Comparison of ENCODE assay signal across 1 cellular context in the genomic region with DNA sequence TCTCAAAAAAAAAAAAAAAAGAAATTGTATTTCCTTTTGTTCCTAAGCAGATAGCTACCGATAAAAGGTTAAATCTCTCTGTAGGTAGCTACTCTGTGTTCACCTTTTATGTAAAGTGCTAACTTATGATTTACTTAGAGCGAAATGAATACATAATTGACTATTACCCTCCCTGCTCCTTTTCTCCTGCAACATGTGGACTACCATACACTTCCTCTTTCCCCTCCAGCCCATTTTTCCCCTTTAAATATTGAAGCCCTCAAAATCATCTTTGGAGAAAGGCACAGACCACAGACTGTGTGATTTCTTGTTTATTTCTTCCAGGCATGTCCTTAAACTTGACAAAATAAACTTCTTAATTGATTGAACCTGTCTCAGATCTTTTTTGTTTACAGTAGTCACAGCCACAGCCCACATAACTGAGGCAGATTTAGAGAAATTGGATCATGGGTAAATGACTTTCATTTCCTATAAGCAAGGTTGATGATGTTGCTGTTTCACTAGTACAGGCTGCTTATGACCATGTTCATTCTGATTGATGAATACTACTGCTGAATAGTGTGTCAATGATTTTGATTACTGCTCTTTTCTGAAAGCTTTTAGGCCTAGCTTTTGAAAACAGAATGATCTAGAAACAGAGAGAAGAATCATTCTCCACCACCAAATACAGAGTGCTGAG.
TF ChIP-seq lines count a peak whose summit lies in the region.

No MANE protein-coding gene starts in this region.

TF ChIP-seq in IMR-90, 13 proteins besides CTCF, POLR2A, EP300 and RAD21:
- TF ChIP-seq MAZ (IDR thresholded peaks at IDR 0.05; ENCODE audit: borderline replicate concordance, low read depth, low read length): no peak
- no peak for TF ChIP-seq MXI1 (IDR thresholded peaks at IDR 0.05; ENCODE audit: borderline replicate concordance, low read depth, low read length)
- TF ChIP-seq RFX5 (IDR thresholded peaks at IDR 0.05; ENCODE audit: low read depth, low read length): no peak
- no peak for TF ChIP-seq BHLHE40 (IDR thresholded peaks at IDR 0.05; ENCODE audit: low read depth, low read length)
- no peak for TF ChIP-seq SMC3 (IDR thresholded peaks at IDR 0.05; ENCODE audit: low read depth, low read length)
- TF ChIP-seq NFE2L2 (IDR thresholded peaks at IDR 0.05; ENCODE audit: low read depth, low read length): no peak
- TF ChIP-seq, protein P1, sequence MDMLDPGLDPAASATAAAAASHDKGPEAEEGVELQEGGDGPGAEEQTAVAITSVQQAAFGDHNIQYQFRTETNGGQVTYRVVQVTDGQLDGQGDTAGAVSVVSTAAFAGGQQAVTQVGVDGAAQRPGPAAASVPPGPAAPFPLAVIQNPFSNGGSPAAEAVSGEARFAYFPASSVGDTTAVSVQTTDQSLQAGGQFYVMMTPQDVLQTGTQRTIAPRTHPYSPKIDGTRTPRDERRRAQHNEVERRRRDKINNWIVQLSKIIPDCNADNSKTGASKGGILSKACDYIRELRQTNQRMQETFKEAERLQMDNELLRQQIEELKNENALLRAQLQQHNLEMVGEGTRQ (IDR thresholded peaks at IDR 0.05; ENCODE audit: low read depth, low read length): no peak
- no peak for TF ChIP-seq CHD1 (IDR thresholded peaks at IDR 0.05; ENCODE audit: low read depth, low read length)
- no peak for TF ChIP-seq RCOR1 (IDR thresholded peaks at IDR 0.05; ENCODE audit: insufficient replicate concordance, low read length)
- no peak for TF ChIP-seq MAFK (IDR thresholded peaks at IDR 0.05; ENCODE audit: low read depth, low read length)
- TF ChIP-seq CEBPB (IDR thresholded peaks at IDR 0.05; ENCODE audit: low read depth, low read length): no peak
- no peak for TF ChIP-seq FOS (IDR thresholded peaks at IDR 0.05; ENCODE audit: low read depth, low read length)
- TF ChIP-seq, protein P2, sequence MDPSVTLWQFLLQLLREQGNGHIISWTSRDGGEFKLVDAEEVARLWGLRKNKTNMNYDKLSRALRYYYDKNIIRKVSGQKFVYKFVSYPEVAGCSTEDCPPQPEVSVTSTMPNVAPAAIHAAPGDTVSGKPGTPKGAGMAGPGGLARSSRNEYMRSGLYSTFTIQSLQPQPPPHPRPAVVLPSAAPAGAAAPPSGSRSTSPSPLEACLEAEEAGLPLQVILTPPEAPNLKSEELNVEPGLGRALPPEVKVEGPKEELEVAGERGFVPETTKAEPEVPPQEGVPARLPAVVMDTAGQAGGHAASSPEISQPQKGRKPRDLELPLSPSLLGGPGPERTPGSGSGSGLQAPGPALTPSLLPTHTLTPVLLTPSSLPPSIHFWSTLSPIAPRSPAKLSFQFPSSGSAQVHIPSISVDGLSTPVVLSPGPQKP (IDR thresholded peaks at IDR 0.05; ENCODE audit: borderline replicate concordance, low read depth, low read length): no peak
